10 cellular contexts compared by ENCODE assay signal in genomic region chr16:55056585-55057520, GRCh38.
DNase-seq lines count a peak whose midpoint lies in the region; ATAC-seq, FAIRE-seq and TF ChIP-seq lines count a peak whose summit lies in the region.
"Had no signal": no experiment of that assay in that cellular context is flagged by ENCODE, and none has a peak within 500 bp of the region (broad histone marks: within the 10 kb centered on the region; RNA-seq: fewer than 3 reads in every experiment).

No MANE protein-coding gene starts in this region.

- H3K4me1 ChIP-seq in SJCRH30, result no peaks in the 10 kb centered on the region
- peaks cover 0 to 10% (median 4%) of the 10 kb centered on the region in 9 donors for H3K4me1 ChIP-seq in heart right ventricle
- no peaks in the 10 kb centered on the region for H3K4me1 ChIP-seq in effector memory CD4-positive, alpha-beta T cell (ENCODE audit: control insufficient read depth, insufficient read depth, low read length, poor library complexity, severe bottlenecking)

- DNase-seq in NCI-H146 (lab: John Stamatoyannopoulos, UW) (peak; percentile 2), NCI-H146 treated with DMSO at 0.1 percent for 48 hours (lab: John Stamatoyannopoulos, UW; ENCODE audit: unreplicated experiment) (no peak), SJCRH30 (peak; percentile 22 to 45), heart right ventricle (no peak), skeletal muscle cell (ENCODE audit: low read depth) (no peak), D721Med (ENCODE audit: insufficient read length, low spot score) (no peak)
- DNase-seq in stimulated activated naive CD4-positive, alpha-beta T cell treated with Interleukin-2 at 50 U/mL for 16 hours (lab: John Stamatoyannopoulos, UW), result no peak
- DNase-seq in effector memory CD4-positive, alpha-beta T cell, result no peak
- DNase-seq: ACHN had no signal

- H3K27me3 ChIP-seq in SJCRH30 (peaks cover 13% of the 10 kb centered on the region; the same call in 1 of the 2 replicates), heart right ventricle (peaks cover 0 to 50% (median 47%) of the 10 kb centered on the region in 7 donors)
- peaks cover 2% of the 10 kb centered on the region for H3K27me3 ChIP-seq in effector memory CD4-positive, alpha-beta T cell (replicated peaks; ENCODE audit: control insufficient read depth, insufficient read depth, low read length, poor library complexity, severe bottlenecking)

- peak in 5 of 8 donors; percentile 30 to 65 (median 50) for ATAC-seq in heart right ventricle
- ATAC-seq: naive thymus-derived CD8-positive, alpha-beta T cell had no signal

- H3K4me3 ChIP-seq in SJCRH30, result peak overlapping the region; percentile 14
- H3K4me3 ChIP-seq in heart right ventricle, result peak overlapping the region in 9 of 10 donors; percentile 20 to 50 (median 43)
- H3K4me3 ChIP-seq in skeletal muscle cell (ENCODE audit: low read depth, low read length), result peak overlapping the region; percentile 28
- no peak overlapping the region for H3K4me3 ChIP-seq in effector memory CD4-positive, alpha-beta T cell (ENCODE audit: insufficient read depth, low read depth, low read length, poor library complexity, severe bottlenecking)

- no peak overlapping the region for H3K27ac ChIP-seq in SJCRH30
- no peak overlapping the region for H3K27ac ChIP-seq in heart right ventricle
- H3K27ac ChIP-seq in effector memory CD4-positive, alpha-beta T cell (ENCODE audit: insufficient read depth, low read length, poor library complexity, severe bottlenecking), result no peak overlapping the region

- no peak for FAIRE-seq in D721Med (lab: Jason Lieb, UNC)

- H3K36me3 ChIP-seq in SJCRH30, result no peaks in the 10 kb centered on the region
- H3K36me3 ChIP-seq in heart right ventricle, result no peaks in the 10 kb centered on the region
- H3K36me3 ChIP-seq in effector memory CD4-positive, alpha-beta T cell (ENCODE audit: control insufficient read depth, insufficient read depth, low read length), result no peaks in the 10 kb centered on the region

- 6% methylated on average over 68 of the region's 68 CpGs for WGBS in heart right ventricle, 2 donors

- intact Hi-C loops in heart right ventricle (cut with DNase I), result no loop called here

- H3K9me3 ChIP-seq in SJCRH30 (replicated peaks) (no peaks in the 10 kb centered on the region), heart right ventricle (peaks cover 0 to 6% (median 0%) of the 10 kb centered on the region in 11 donors)
- no peaks in the 10 kb centered on the region for H3K9me3 ChIP-seq in effector memory CD4-positive, alpha-beta T cell (ENCODE audit: control insufficient read depth, low read length)

- peak in 2 of 9 donors; percentile 8 to 9 for TF ChIP-seq CTCF in heart right ventricle (IDR thresholded peaks at IDR 0.05)
- TF ChIP-seq CTCF in D721Med (IDR thresholded peaks at IDR 0.05; ENCODE audit: insufficient read depth, missing control alignments), result no peak

Comparison
In these comparisons a context has a peak if more than half of its experiments do, and no peak if none do; other contexts are left out.
1. DNase-seq: peak in NCI-H146 (single experiment) and SJCRH30 (2 of 2); none in NCI-H146 treated with DMSO at 0.1 percent for 48 hours (single experiment), heart right ventricle (0 of 2), skeletal muscle cell (single experiment), stimulated activated naive CD4-positive, alpha-beta T cell treated with Interleukin-2 at 50 U/mL for 16 hours (single experiment), D721Med (single experiment) and effector memory CD4-positive, alpha-beta T cell (0 of 3).